ENCODE assay signal across 12 cellular contexts in genomic region chrX:154729439-154729838, GRCh38. TPM values are rescaled to one million over a fixed set of nuclear protein-coding genes. Genes with fewer than 3 reads are reported as not detected.
A peak's percentile ranks its signal among the peaks of the same experiment; 100 is the strongest.
DNase-seq lines count a peak whose midpoint lies in the region; ATAC-seq and TF ChIP-seq lines count a peak whose summit lies in the region.
"Had no signal": no experiment of that assay in that cellular context is flagged by ENCODE, and none has a peak within 500 bp of the region (broad histone marks: within the 10 kb centered on the region; RNA-seq: fewer than 3 reads in every experiment).

No MANE protein-coding gene starts in this region.

- no peak for TF ChIP-seq CTCF in thoracic aorta (IDR thresholded peaks at IDR 0.05)

- peak overlapping the region; percentile 72 to 91 for H3K27ac ChIP-seq in thoracic aorta
- H3K27ac ChIP-seq: WERI-Rb-1 had no signal

- no peaks in the 10 kb centered on the region for H3K9me3 Mint-ChIP-seq in immature natural killer cell
- H3K9me3 Mint-ChIP-seq: GM23338 had no signal

- peak overlapping the region; percentile 93 to 98 (median 97) for H3K27ac Mint-ChIP-seq in immature natural killer cell
- H3K27ac Mint-ChIP-seq: GM23338 had no signal

- H3K9me3 ChIP-seq in adipocyte (ENCODE audit: control insufficient read depth, low read length), result no peaks in the 10 kb centered on the region
- no peaks in the 10 kb centered on the region for H3K9me3 ChIP-seq in thoracic aorta

- peak overlapping the region; percentile 32 for H3K4me3 ChIP-seq in adipocyte (ENCODE audit: low read length)
- H3K4me3 ChIP-seq in thoracic aorta, result peak overlapping the region; percentile 41
- H3K4me3 ChIP-seq: GM23338 had no signal

- H3K9ac ChIP-seq in adipocyte (ENCODE audit: low read length), result peak overlapping the region; percentile 20

- peaks cover 74% of the 10 kb centered on the region for H3K4me1 ChIP-seq in adipocyte (ENCODE audit: control insufficient read depth, insufficient read depth, low read length)
- peaks cover 67 to 92% of the 10 kb centered on the region in 2 donors for H3K4me1 ChIP-seq in thoracic aorta (ENCODE audit: control insufficient read depth in 1 of 2, low read depth in 2 of 2)

- H3K27me3 ChIP-seq in adipocyte (replicated peaks; ENCODE audit: control insufficient read depth, insufficient read depth, low read length) (no peaks in the 10 kb centered on the region), thoracic aorta (replicated peaks; ENCODE audit: insufficient read depth) (no peaks in the 10 kb centered on the region)

- H3K36me3 Mint-ChIP-seq in immature natural killer cell, result no peaks in the 10 kb centered on the region

- peaks cover under 1 to 16% (median 2%) of the 10 kb centered on the region in 3 donors for H3K27me3 Mint-ChIP-seq in immature natural killer cell (ENCODE audit: low read depth in 3 of 3)

- ATAC-seq in thoracic aorta (ENCODE audit: insufficient number of reproducible peaks, low FRiP score, low read depth) (no peak), HG03025 (IDR thresholded peaks at IDR 0.05; ENCODE audit: low FRiP score, unreplicated experiment) (no peak)
- ATAC-seq: GM23338 had no signal

- H3K4me1 Mint-ChIP-seq in immature natural killer cell, result peaks cover 100% of the 10 kb centered on the region in 2 donors

- H3K36me3 ChIP-seq in adipocyte (ENCODE audit: control insufficient read depth, insufficient read depth, low read length, severe bottlenecking) (no peaks in the 10 kb centered on the region), thoracic aorta (no peaks in the 10 kb centered on the region)
- H3K36me3 ChIP-seq: WERI-Rb-1 had no signal

- DNase-seq in M059J (ENCODE audit: low read depth), result peak; percentile 25
- no peak for DNase-seq in adipocyte (ENCODE audit: low read depth)
- no peak for DNase-seq in immature natural killer cell
- DNase-seq in thoracic aorta (ENCODE audit: low spot score), result no peak
- no peak for DNase-seq in DMS79 treated with DMSO at 0.1 percent for 48 hours (lab: John Stamatoyannopoulos, UW)
- no peak for DNase-seq in NCI-H748 (lab: John Stamatoyannopoulos, UW; ENCODE audit: unreplicated experiment)
- DNase-seq: NCI-H510A treated with DMSO at 0.1 percent for 48 hours; stimulated activated naive CD4-positive, alpha-beta T cell; WERI-Rb-1 had no signal

- H3K4me3 Mint-ChIP-seq in immature natural killer cell, result peak overlapping the region in 4 of 5 donors; percentile 14 to 65 (median 22)
- H3K4me3 Mint-ChIP-seq: GM23338, neural crest cell had no signal

RNA-seq across cellular contexts. Expression of gene GAB3, which starts 21.4 kb away (rescaled TPM):
- 6.0 and 15.6 TPM in 2 replicates for total RNA-seq in M059J (2014; rRNA removed; shearing (Covaris generic))
- 10 to 100 TPM in 2 of 3 donors, 1 to 10 TPM in 1; 9.3 to 23.6 (median 15.6) TPM for polyA plus RNA-seq in immature natural killer cell
- 10 to 100 TPM in 1 of 2 donors, 1 to 10 TPM in 1; 9.2 to 10.9 TPM for total RNA-seq in thoracic aorta

RNA-seq across cellular contexts. Expression of gene DKC1, which starts 33.2 kb away (rescaled TPM):
- total RNA-seq in M059J (2014; rRNA removed; shearing (Covaris generic)), result 63.9 and 71.2 TPM in 2 replicates
- 10 to 100 TPM; 21.1 to 35.5 (median 32.3) TPM for polyA plus RNA-seq in immature natural killer cell
- total RNA-seq in thoracic aorta, result 10 to 100 TPM; 14.9 to 67.2 TPM
